ENCODE assay signal across 8 cellular contexts in the genomic region with DNA sequence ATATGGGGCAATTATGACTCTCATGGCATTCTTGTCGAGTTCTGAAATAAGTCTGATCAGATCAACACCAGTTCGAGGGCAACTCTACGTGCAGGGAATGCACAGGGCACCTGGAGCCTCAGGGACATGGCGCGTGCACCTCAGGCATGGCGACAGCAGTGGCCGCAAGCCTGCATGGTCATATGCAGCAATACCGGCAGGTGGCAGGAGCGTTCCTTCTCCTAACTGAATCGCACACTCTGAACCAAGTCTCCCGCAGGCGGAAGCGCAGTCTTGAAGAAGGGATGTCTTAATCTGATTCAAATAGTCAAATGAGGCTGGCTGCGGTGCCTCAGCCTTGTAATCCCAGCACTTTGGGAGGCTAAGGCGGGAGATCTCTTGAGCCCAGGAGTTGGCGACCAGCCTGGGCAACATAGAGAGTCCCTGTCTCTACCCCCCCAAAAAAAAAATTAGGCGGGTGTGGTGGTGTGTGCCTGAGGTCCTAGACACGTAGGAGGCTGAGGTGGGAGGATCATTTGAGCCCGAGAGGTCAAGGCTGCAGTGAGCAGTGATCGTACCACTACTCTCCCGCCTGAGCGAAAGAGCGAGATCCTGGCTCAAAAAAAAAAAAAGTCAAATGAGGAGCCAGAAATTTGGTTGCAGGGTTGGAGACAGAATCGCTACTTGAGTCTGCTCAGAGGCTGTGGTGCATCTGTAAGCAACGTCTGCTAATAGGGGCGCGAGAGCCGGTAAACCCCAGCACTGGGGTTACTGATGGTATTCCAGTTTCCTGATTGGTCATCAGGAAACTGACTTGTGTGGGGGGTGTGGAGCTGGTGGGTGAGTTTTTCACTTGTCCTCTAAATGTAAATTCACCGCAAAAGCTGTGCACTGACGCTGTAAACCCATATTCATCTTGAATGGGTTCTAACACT. TPM values are rescaled to one million over a fixed set of nuclear protein-coding genes. Genes with fewer than 3 reads are reported as not detected.
DNase-seq lines count a peak whose midpoint lies in the region; ATAC-seq and TF ChIP-seq lines count a peak whose summit lies in the region.

No MANE protein-coding gene starts in this region.

- H3K27me3 ChIP-seq in GM23338 (ENCODE audit: insufficient read depth): no peaks in the 10 kb centered on the region
- no peaks in the 10 kb centered on the region for H3K27me3 ChIP-seq in Loucy (ENCODE audit: insufficient read depth, low read length, poor library complexity, severe bottlenecking)

- H3F3A ChIP-seq in GM23338 (replicated peaks; ENCODE audit: low read depth): no peaks in the 10 kb centered on the region
- no peaks in the 10 kb centered on the region for H3F3A ChIP-seq in Loucy (ENCODE audit: low read depth)

- no peaks in the 10 kb centered on the region for H3K79me2 ChIP-seq in GM23338 (replicated peaks; ENCODE audit: insufficient read depth)
- no peaks in the 10 kb centered on the region for H3K79me2 ChIP-seq in Loucy (ENCODE audit: insufficient read depth, low read length)

- H2AFZ ChIP-seq in GM23338: no peak overlapping the region
- H2AFZ ChIP-seq in Loucy (ENCODE audit: low read length): no peak overlapping the region

- H3K4me1 Mint-ChIP-seq in GM23338 (0 out of 3 replicates have a peak, but pooled peaks cover 2% of the 10 kb centered on the region), progenitor cell of endocrine pancreas (ENCODE audit: low read depth) (no peaks in the 10 kb centered on the region)
- H3K4me1 Mint-ChIP-seq in activated naive CD4-positive, alpha-beta T cell treated with anti-CD3 and anti-CD28 coated beads, Interleukin-2, amount 50 U/mL, for 24 hours: peaks cover 11% of the 10 kb centered on the region

- H3K9me2 ChIP-seq in GM23338 (ENCODE audit: insufficient read depth) (no peaks in the 10 kb centered on the region), Loucy (replicated peaks; ENCODE audit: low read depth, low read length) (no peaks in the 10 kb centered on the region)

- H3K9me3 Mint-ChIP-seq in GM23338: no peaks in the 10 kb centered on the region
- no peaks in the 10 kb centered on the region for H3K9me3 Mint-ChIP-seq in activated naive CD4-positive, alpha-beta T cell treated with anti-CD3 and anti-CD28 coated beads, Interleukin-2, amount 50 U/mL, for 24 hours
- no peaks in the 10 kb centered on the region for H3K9me3 Mint-ChIP-seq in progenitor cell of endocrine pancreas (ENCODE audit: low read depth)

- DNase-seq in ELR (ENCODE audit: low read depth) (peak; percentile 79), GM23338 (ENCODE audit: low spot score) (peak; percentile 96), Right ventricle myocardium inferior (ENCODE audit: missing footprints) (peak; percentile 89), progenitor cell of endocrine pancreas (ENCODE audit: low spot score, unreplicated experiment) (peak; percentile 79), ureter (ENCODE audit: low spot score) (peak; percentile 90)

- ATAC-seq in GM23338: peak; percentile 99
- ATAC-seq in SK-N-SH treated with all-trans-retinoic acid at 6 μM for 48 hours: peak; percentile 99
- ATAC-seq in Right ventricle myocardium inferior: peak; percentile 26

- H3K4me1 ChIP-seq in GM23338 (ENCODE audit: insufficient read depth) (no peaks in the 10 kb centered on the region), Loucy (ENCODE audit: insufficient read depth, low read length, poor library complexity, severe bottlenecking) (no peaks in the 10 kb centered on the region)

- H3K4me2 ChIP-seq in GM23338: no peak overlapping the region
- H3K4me2 ChIP-seq in Loucy (ENCODE audit: low read depth, low read length, poor library complexity, severe bottlenecking): no peak overlapping the region

- no peak overlapping the region for H3K9ac ChIP-seq in Loucy (ENCODE audit: low read depth, low read length, poor library complexity, severe bottlenecking)

- H3K27ac Mint-ChIP-seq in GM23338: no peak overlapping the region
- no peak overlapping the region for H3K27ac Mint-ChIP-seq in activated naive CD4-positive, alpha-beta T cell treated with anti-CD3 and anti-CD28 coated beads, Interleukin-2, amount 50 U/mL, for 24 hours
- H3K27ac Mint-ChIP-seq in progenitor cell of endocrine pancreas: no peak overlapping the region

- H3K36me3 ChIP-seq in GM23338 (ENCODE audit: insufficient read depth): no peaks in the 10 kb centered on the region; the same call in 1 of the 2 replicates
- peaks cover 90% of the 10 kb centered on the region; the same call in 1 of the 2 replicates for H3K36me3 ChIP-seq in Loucy (ENCODE audit: insufficient read depth, low read length)

- no peaks in the 10 kb centered on the region for H3K9me3 ChIP-seq in Loucy (ENCODE audit: insufficient read depth, low read depth, low read length)

- H3K27ac ChIP-seq in GM23338 (ENCODE audit: low read depth): no peak overlapping the region

- H3K4me3 ChIP-seq in GM23338 (no peak overlapping the region), Loucy (ENCODE audit: low read length, poor library complexity, severe bottlenecking) (no peak overlapping the region)

- peaks cover 7% of the 10 kb centered on the region for H3K27me3 Mint-ChIP-seq in GM23338 (ENCODE audit: insufficient read depth, low read depth, poor library complexity)
- no peaks in the 10 kb centered on the region for H3K27me3 Mint-ChIP-seq in activated naive CD4-positive, alpha-beta T cell treated with anti-CD3 and anti-CD28 coated beads, Interleukin-2, amount 50 U/mL, for 24 hours
- H3K27me3 Mint-ChIP-seq in progenitor cell of endocrine pancreas: no peaks in the 10 kb centered on the region

- intact Hi-C loops in Right ventricle myocardium inferior (cut with DNase I): loop anchor here (2.0 to 5.0 kb wide), 2 partner anchors 127 to 151 kb away; no protein-coding TSS in a partner anchor

- H3K36me3 Mint-ChIP-seq in GM23338 (ENCODE audit: low read depth) (peaks cover 31% of the 10 kb centered on the region), progenitor cell of endocrine pancreas (ENCODE audit: insufficient read depth) (no peaks in the 10 kb centered on the region)
- peaks cover 4% of the 10 kb centered on the region for H3K36me3 Mint-ChIP-seq in activated naive CD4-positive, alpha-beta T cell treated with anti-CD3 and anti-CD28 coated beads, Interleukin-2, amount 50 U/mL, for 24 hours

- peak; percentile 74 to 94 for TF ChIP-seq CTCF in GM23338 (conservative IDR thresholded peaks at IDR 0.05; ENCODE audit: low read depth in 2 of 2)
- TF ChIP-seq CTCF in Loucy (conservative IDR thresholded peaks at IDR 0.05; ENCODE audit: low read length): peak; percentile 72
- peak; percentile 86 for TF ChIP-seq CTCF in progenitor cell of endocrine pancreas (IDR thresholded peaks at IDR 0.05; ENCODE audit: unreplicated experiment)

- H3K4me3 Mint-ChIP-seq in GM23338: no peak overlapping the region
- H3K4me3 Mint-ChIP-seq in activated naive CD4-positive, alpha-beta T cell treated with anti-CD3 and anti-CD28 coated beads, Interleukin-2, amount 50 U/mL, for 24 hours: peak overlapping the region; percentile 40
- no peak overlapping the region for H3K4me3 Mint-ChIP-seq in progenitor cell of endocrine pancreas (ENCODE audit: low read depth)

- H4K20me1 ChIP-seq in GM23338 (replicated peaks; ENCODE audit: insufficient read depth) (no peaks in the 10 kb centered on the region; the same call in 1 of the 2 replicates), Loucy (ENCODE audit: insufficient read depth, low read length, poor library complexity, severe bottlenecking) (no peaks in the 10 kb centered on the region)

TF ChIP-seq in GM23338, 12 proteins besides CTCF, POLR2A, EP300 and RAD21 (continues in another document):
- TF ChIP-seq JUNB (IDR thresholded peaks at IDR 0.05; ENCODE audit: unreplicated experiment): no peak
- TF ChIP-seq NANOG (IDR thresholded peaks at IDR 0.05; ENCODE audit: borderline replicate concordance): no peak
- no peak for TF ChIP-seq EZH2phosphoT487 (IDR thresholded peaks at IDR 0.05; ENCODE audit: unreplicated experiment)

TF ChIP-seq in SK-N-SH treated with all-trans-retinoic acid at 6 μM for 48 hours, 23 proteins besides CTCF, POLR2A, EP300 and RAD21 (continues in another document):
- TF ChIP-seq, protein P1, sequence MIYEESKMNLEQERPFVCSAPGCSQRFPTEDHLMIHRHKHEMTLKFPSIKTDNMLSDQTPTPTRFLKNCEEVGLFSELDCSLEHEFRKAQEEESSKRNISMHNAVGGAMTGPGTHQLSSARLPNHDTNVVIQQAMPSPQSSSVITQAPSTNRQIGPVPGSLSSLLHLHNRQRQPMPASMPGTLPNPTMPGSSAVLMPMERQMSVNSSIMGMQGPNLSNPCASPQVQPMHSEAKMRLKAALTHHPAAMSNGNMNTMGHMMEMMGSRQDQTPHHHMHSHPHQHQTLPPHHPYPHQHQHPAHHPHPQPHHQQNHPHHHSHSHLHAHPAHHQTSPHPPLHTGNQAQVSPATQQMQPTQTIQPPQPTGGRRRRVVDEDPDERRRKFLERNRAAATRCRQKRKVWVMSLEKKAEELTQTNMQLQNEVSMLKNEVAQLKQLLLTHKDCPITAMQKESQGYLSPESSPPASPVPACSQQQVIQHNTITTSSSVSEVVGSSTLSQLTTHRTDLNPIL (CRISPR knock-in tag; IDR thresholded peaks at IDR 0.05; ENCODE audit: low read depth): no peak
- TF ChIP-seq ZNF8 (CRISPR knock-in tag; IDR thresholded peaks at IDR 0.05) (no peak), SNAI2 (CRISPR knock-in tag; IDR thresholded peaks at IDR 0.05) (no peak), ZFP3 (CRISPR knock-in tag; IDR thresholded peaks at IDR 0.05) (no peak), TCF4 (CRISPR knock-in tag; IDR thresholded peaks at IDR 0.05; ENCODE audit: borderline replicate concordance) (no peak), ARNTL (CRISPR knock-in tag; IDR thresholded peaks at IDR 0.05; ENCODE audit: borderline replicate concordance, low read depth) (no peak), ZNF70 (CRISPR knock-in tag; IDR thresholded peaks at IDR 0.05) (no peak), ESRRG (CRISPR knock-in tag; IDR thresholded peaks at IDR 0.05) (no peak), PPARA (CRISPR knock-in tag; IDR thresholded peaks at IDR 0.05; ENCODE audit: borderline replicate concordance) (no peak), OSR1 (CRISPR knock-in tag; IDR thresholded peaks at IDR 0.05) (no peak), RARB (CRISPR knock-in tag; IDR thresholded peaks at IDR 0.05) (no peak), ZFP30 (CRISPR knock-in tag; IDR thresholded peaks at IDR 0.05) (no peak)

RNA-seq across cellular contexts. Expression of a gene that starts 28.8 kb away (rescaled TPM):
- total RNA-seq in GM23338 (2014; rRNA removed; shearing (Covaris generic)): 30.9 and 35.7 TPM in 2 replicates
- 27.2 and 29.0 TPM in 2 replicates for polyA plus RNA-seq in GM23338 (2016; fragmentation: Nextera tagmentation; extraction: Ambion mirVana)
- total RNA-seq in Right ventricle myocardium inferior (1,619 TPM), progenitor cell of endocrine pancreas (2.2 and 3.0 TPM in 2 replicates), ureter (120 TPM)

RNA-seq across cellular contexts. Expression of a gene that starts 32.7 kb away (rescaled TPM):
- total RNA-seq in GM23338 (2014; rRNA removed; shearing (Covaris generic)): 19.6 and 26.0 TPM in 2 replicates
- polyA plus RNA-seq in GM23338 (2016; fragmentation: Nextera tagmentation; extraction: Ambion mirVana): 33.8 and 34.7 TPM in 2 replicates
- total RNA-seq in Right ventricle myocardium inferior: 16.7 TPM
- total RNA-seq in progenitor cell of endocrine pancreas: 24.7 and 27.2 TPM in 2 replicates
- 17.1 TPM for total RNA-seq in ureter

RNA-seq across cellular contexts. Expression of a gene that starts 40.5 kb away (rescaled TPM):
- 21.2 and 23.5 TPM in 2 replicates for total RNA-seq in GM23338 (2014; rRNA removed; shearing (Covaris generic))
- polyA plus RNA-seq in GM23338 (2016; fragmentation: Nextera tagmentation; extraction: Ambion mirVana): 6.3 and 8.2 TPM in 2 replicates
- 10.3 TPM for total RNA-seq in Right ventricle myocardium inferior
- total RNA-seq in progenitor cell of endocrine pancreas: 19.7 and 20.0 TPM in 2 replicates
- 22.9 TPM for total RNA-seq in ureter

Comparison
In these comparisons a context has a peak if more than half of its experiments do, and no peak if none do; other contexts are left out.
1. ATAC-seq: peak in every context shown above with its lines; median percentile 99 in GM23338; 99 in SK-N-SH treated with all-trans-retinoic acid at 6 μM for 48 hours; 26 in Right ventricle myocardium inferior.
2. RNA of a gene that starts 28.8 kb away (total RNA-seq): 1,619 TPM in Right ventricle myocardium inferior (single experiment); 120 TPM in ureter (single experiment), 30.9 to 35.7 TPM in GM23338 and 2.2 to 3.0 TPM in progenitor cell of endocrine pancreas; every median in the first group is over 10 times any median in the second.
3. Peak in every context shown above with its lines, with median percentiles within 50 percentile points of each other: DNase-seq and CTCF ChIP-seq.